24 cellular contexts compared by ENCODE assay signal in the genomic region with DNA sequence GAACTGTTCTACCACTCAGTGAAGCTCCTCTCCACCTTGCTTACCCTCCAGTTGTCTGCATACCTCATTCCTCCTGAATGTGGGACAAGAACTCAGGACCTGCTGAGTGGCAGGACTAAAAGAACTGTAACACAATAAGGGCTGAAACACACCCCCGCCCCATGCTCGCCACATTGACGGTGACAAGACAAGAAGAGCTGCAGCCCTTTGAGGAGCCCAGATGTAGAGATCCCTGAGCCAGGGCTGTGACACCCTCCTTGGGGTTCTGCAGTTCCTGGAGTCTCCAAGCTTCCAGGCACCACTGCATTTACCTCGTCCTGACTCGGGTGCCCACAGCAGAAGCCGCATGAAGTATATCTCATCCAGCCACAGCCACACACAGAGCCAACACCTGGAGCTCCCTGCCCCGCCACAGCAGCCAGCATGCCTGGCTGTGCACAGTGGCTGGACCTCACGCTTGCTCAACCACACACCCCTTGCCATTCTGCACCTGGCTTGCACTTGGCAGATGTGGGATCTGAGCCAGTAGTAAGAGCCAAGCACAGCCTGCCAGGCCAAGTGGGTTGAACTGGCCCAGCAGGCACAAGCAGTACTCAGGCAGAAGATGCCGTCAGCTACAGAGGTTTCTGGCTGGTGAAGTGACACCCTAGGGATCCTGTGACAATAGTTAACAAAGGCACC.
DNase-seq lines count a peak whose midpoint lies in the region; ATAC-seq, FAIRE-seq and TF ChIP-seq lines count a peak whose summit lies in the region.
"Had no signal": no experiment of that assay in that cellular context is flagged by ENCODE, and none has a peak within 500 bp of the region (broad histone marks: within the 10 kb centered on the region; RNA-seq: fewer than 3 reads in every experiment).

No MANE protein-coding gene starts in this region.

- H3K4me3 ChIP-seq in liver (ENCODE audit: low read depth in 1 of 3, low read length in 3 of 3) (no peak overlapping the region), HepG2 (replicated peaks in 1 of 3; ENCODE audit: insufficient read depth in 1 of 3, low read depth in 2 of 3, low read length in 3 of 3) (no peak overlapping the region), aorta (ENCODE audit: low read length in 2 of 2) (no peak overlapping the region)
- H3K4me3 ChIP-seq: gastroesophageal sphincter had no signal

- no peaks in the 10 kb centered on the region for H4K20me1 ChIP-seq in HepG2 (ENCODE audit: insufficient read depth, low read length)

- no peak for TF ChIP-seq CTCF in liver (IDR thresholded peaks at IDR 0.05; ENCODE audit: low read depth, low read length, missing input control)
- no peak for TF ChIP-seq CTCF in HepG2 (CRISPR knock-in tag; IDR thresholded peaks at IDR 0.05)
- no peak for TF ChIP-seq CTCF in neural crest cell (conservative IDR thresholded peaks at IDR 0.05)

- H3K27ac ChIP-seq in liver (ENCODE audit: low read depth in 1 of 2, low read length in 2 of 2) (no peak overlapping the region), HepG2 (ENCODE audit: extremely low read length, insufficient read depth, low read length) (no peak overlapping the region), aorta (ENCODE audit: low read depth in 1 of 2, low read length in 2 of 2) (no peak overlapping the region)
- H3K27ac ChIP-seq: C4-2B, epithelial cell of prostate, gastroesophageal sphincter had no signal

- no peak for FAIRE-seq in HepG2 (lab: Jason Lieb, UNC)
- FAIRE-seq: A204.1, astrocyte, small intestine, urothelium cell line had no signal

- H3K4me1 ChIP-seq in liver (ENCODE audit: control insufficient read depth in 4 of 4, insufficient read depth in 4 of 4, low read length in 3 of 4) (peaks cover 0 to 15% (median 9%) of the 10 kb centered on the region in 4 donors), HepG2 (ENCODE audit: insufficient read depth, low read length) (no peaks in the 10 kb centered on the region), aorta (ENCODE audit: control insufficient read depth in 1 of 2, insufficient read depth in 2 of 2, low read length in 2 of 2) (no peaks in the 10 kb centered on the region)
- H3K4me1 ChIP-seq: gastroesophageal sphincter had no signal

- peaks cover 0 to under 1% (median 0%) of the 10 kb centered on the region in 4 donors for H3K9me3 ChIP-seq in liver (ENCODE audit: control insufficient read depth in 4 of 4, low read length in 3 of 4)
- no peaks in the 10 kb centered on the region for H3K9me3 ChIP-seq in HepG2 (ENCODE audit: low read length)
- H3K9me3 ChIP-seq in aorta (ENCODE audit: control insufficient read depth, low read length) = no peaks in the 10 kb centered on the region

- H3K4me1 Mint-ChIP-seq in neural crest cell = peaks cover 7% of the 10 kb centered on the region
- H3K4me1 Mint-ChIP-seq: activated CD8-positive, alpha-beta memory T cell treated with anti-CD3 and anti-CD28 coated beads, Interleukin-2, amount 10 ng/mL, durations not matched to agents 7 days and 5 days; mesothelial cell of epicardium; stimulated activated naive B cell treated with anti-CD40 and anti-IgM and Interleukin-4, amounts not matched to agents 10 μg/mL and 1 μg/mL and 100 μg/mL, for 72 hours had no signal

- ATAC-seq in HepG2 (no peak), aorta (ENCODE audit: low FRiP score) (peak; percentile 60)
- ATAC-seq: activated CD4-positive, CD25-positive, alpha-beta regulatory T cell treated with anti-CD3 and anti-CD28 coated beads, Interleukin-2, amount 50 U/mL, for 24 hours; activated CD8-positive, alpha-beta memory T cell treated with anti-CD3 and anti-CD28 coated beads, Interleukin-2, amount 10 ng/mL, durations not matched to agents 7 days and 5 days; gastroesophageal sphincter had no signal

- WGBS in liver = 65% methylated on average over 9 of the region's 9 CpGs
- 0% methylated on average over 3 of the region's 9 CpGs for WGBS in HepG2 (ENCODE audit: low lambda C conversion rate)
- 52 to 54% methylated on average over 9 of the region's 9 CpGs for WGBS in aorta, 2 donors

- BruUV-seq in HepG2 (replicated peaks; lab: Mats Ljungman, UMichigan) = no TSS peak

- POLR2A ChIA-PET in HepG2 (lab: Yijun Ruan, JAX) = no interaction called here

- no peak for TF ChIP-seq RAD21 in liver (IDR thresholded peaks at IDR 0.05)
- TF ChIP-seq RAD21 in HepG2 (CRISPR knock-in tag; IDR thresholded peaks at IDR 0.05) = no peak

- no peak overlapping the region for H3K4me2 ChIP-seq in HepG2 (ENCODE audit: low read depth, low read length)

- H3K36me3 ChIP-seq in liver (ENCODE audit: control insufficient read depth in 4 of 4, insufficient read depth in 3 of 4, low read depth in 1 of 4, low read length in 3 of 4) (no peaks in the 10 kb centered on the region), HepG2 (replicated peaks in 1 of 2; ENCODE audit: control insufficient read depth in 1 of 2, insufficient read depth in 2 of 2, low read length in 2 of 2) (no peaks in the 10 kb centered on the region), aorta (ENCODE audit: control insufficient read depth in 1 of 2, insufficient read depth in 2 of 2, low read length in 1 of 2) (no peaks in the 10 kb centered on the region)

- no peaks in the 10 kb centered on the region for H3K79me2 ChIP-seq in HepG2 (ENCODE audit: insufficient read depth, low read length)

- peaks cover 6% of the 10 kb centered on the region for H3K9me3 Mint-ChIP-seq in neural crest cell

- H3K36me3 Mint-ChIP-seq in neural crest cell (ENCODE audit: low read depth) = peaks cover 11% of the 10 kb centered on the region
- H3K36me3 Mint-ChIP-seq: activated CD8-positive, alpha-beta memory T cell treated with anti-CD3 and anti-CD28 coated beads, Interleukin-2, amount 10 ng/mL, durations not matched to agents 7 days and 5 days; stimulated activated naive B cell treated with anti-CD40 and anti-IgM and Interleukin-4, amounts not matched to agents 10 μg/mL and 1 μg/mL and 100 μg/mL, for 72 hours had no signal

- H3K27me3 ChIP-seq in liver (ENCODE audit: control insufficient read depth in 4 of 4, insufficient read depth in 4 of 4, low read length in 3 of 4) = no peaks in the 10 kb centered on the region
- no peaks in the 10 kb centered on the region for H3K27me3 ChIP-seq in HepG2 (ENCODE audit: control insufficient read depth in 1 of 2, insufficient read depth in 2 of 2, low read length in 2 of 2)
- no peaks in the 10 kb centered on the region for H3K27me3 ChIP-seq in aorta (ENCODE audit: control insufficient read depth in 1 of 2, insufficient read depth in 2 of 2, low read length in 1 of 2)
- H3K27me3 ChIP-seq: gastroesophageal sphincter had no signal

- H3K4me3 Mint-ChIP-seq in neural crest cell = no peak overlapping the region
- H3K4me3 Mint-ChIP-seq: activated CD8-positive, alpha-beta memory T cell treated with anti-CD3 and anti-CD28 coated beads, Interleukin-2, amount 10 ng/mL, durations not matched to agents 7 days and 5 days; mesothelial cell of epicardium; stimulated activated naive B cell treated with anti-CD40 and anti-IgM and Interleukin-4, amounts not matched to agents 10 μg/mL and 1 μg/mL and 100 μg/mL, for 72 hours had no signal

- H3K9ac ChIP-seq in liver (ENCODE audit: low read depth in 1 of 2, low read length in 2 of 2) (no peak overlapping the region), HepG2 (ENCODE audit: insufficient read depth, low read depth, low read length) (no peak overlapping the region)

- in situ Hi-C loops in HepG2 (cut with HindIII; ENCODE audit: extremely low pct_ligation_motif_present, low pct_unique_long_range_greater_than_20kb) = no loop called here

- H2AFZ ChIP-seq in HepG2 (ENCODE audit: low read length) = no peak overlapping the region

- DNase-seq in HepG2 (ENCODE audit: low spot score) (no peak), cardiac septum (ENCODE audit: low spot score) (peak; percentile 78), neural crest cell (ENCODE audit: low read depth, low spot score) (no peak), aorta (peak; percentile 48 to 72), NCI-H146 (lab: John Stamatoyannopoulos, UW) (no peak), NCI-H524 (lab: John Stamatoyannopoulos, UW) (no peak)
- DNase-seq in activated CD4-positive, alpha-beta T cell treated with anti-CD3 and anti-CD28 coated beads, Interleukin-2, amount 50 U/mL, for 4 hours = no peak
- DNase-seq: activated CD8-positive, alpha-beta memory T cell treated with anti-CD3 and anti-CD28 coated beads, Interleukin-2, amount 10 ng/mL, durations not matched to agents 7 days and 5 days; activated gamma-delta T cell treated with Interleukin-2 at 50 U/mL for 16 hours; cortex of kidney; DMS79; IMR-90; NCI-H226; small intestine; stimulated activated naive B cell treated with anti-CD40 and anti-IgM and Interleukin-4, amounts not matched to agents 10 μg/mL and 1 μg/mL and 100 μg/mL, for 72 hours had no signal

- no peaks in the 10 kb centered on the region for H3K27me3 Mint-ChIP-seq in neural crest cell (ENCODE audit: low read depth)
- H3K27me3 Mint-ChIP-seq: activated CD8-positive, alpha-beta memory T cell treated with anti-CD3 and anti-CD28 coated beads, Interleukin-2, amount 10 ng/mL, durations not matched to agents 7 days and 5 days; stimulated activated naive B cell treated with anti-CD40 and anti-IgM and Interleukin-4, amounts not matched to agents 10 μg/mL and 1 μg/mL and 100 μg/mL, for 72 hours had no signal

- TF ChIP-seq EP300 in HepG2 (IDR thresholded peaks at IDR 0.05; ENCODE audit: low read depth in 2 of 2, low read length in 2 of 2) = no peak
- TF ChIP-seq EP300 in HepG2 (CRISPR knock-in tag; IDR thresholded peaks at IDR 0.05; ENCODE audit: borderline replicate concordance) = no peak

- intact Hi-C loops in HepG2 (cut with micrococcal nuclease; ENCODE audit: unreplicated experiment) (no loop called here), cardiac septum (cut with DNase I) (no loop called here), aorta (cut with DNase I) (no loop called here)

- no peak for TF ChIP-seq POLR2A in HepG2 (IDR thresholded peaks at IDR 0.05; ENCODE audit: insufficient read depth in 1 of 2, low read depth in 2 of 2, low read length in 2 of 2)

- peak overlapping the region; percentile 89 for H3K27ac Mint-ChIP-seq in neural crest cell (ENCODE audit: unreplicated experiment)
- H3K27ac Mint-ChIP-seq: activated CD8-positive, alpha-beta memory T cell treated with anti-CD3 and anti-CD28 coated beads, Interleukin-2, amount 10 ng/mL, durations not matched to agents 7 days and 5 days; mesothelial cell of epicardium; stimulated activated naive B cell treated with anti-CD40 and anti-IgM and Interleukin-4, amounts not matched to agents 10 μg/mL and 1 μg/mL and 100 μg/mL, for 72 hours had no signal

- CTCF ChIA-PET in HepG2 (lab: Yijun Ruan, JAX; ENCODE audit: low intra/inter-chr PET ratio, low total read pairs) = no interaction called here

TF ChIP-seq in liver, 16 proteins besides CTCF, POLR2A, EP300 and RAD21 (continues in another document):
- TF ChIP-seq RXRA (IDR thresholded peaks at IDR 0.05) = peak in 1 of 2 donors; percentile 39

TF ChIP-seq in HepG2, 621 proteins besides CTCF, POLR2A, EP300 and RAD21 (continues in another document):
- TF ChIP-seq ZNF180 (CRISPR knock-in tag; IDR thresholded peaks at IDR 0.05; ENCODE audit: borderline replicate concordance, low read depth) (no peak), ZNF605 (CRISPR knock-in tag; IDR thresholded peaks at IDR 0.05) (no peak), CCAR2 (optimal IDR thresholded peaks at IDR 0.05; ENCODE audit: low read depth, low read length) (no peak)

Comparison
In these comparisons a context has a peak if more than half of its experiments do, and no peak if none do; other contexts are left out.
1. DNase-seq: peak in cardiac septum (single experiment) and aorta (2 of 2); none in HepG2 (single experiment), neural crest cell (single experiment), NCI-H146 (single experiment), NCI-H524 (0 of 2) and activated CD4-positive, alpha-beta T cell treated with anti-CD3 and anti-CD28 coated beads, Interleukin-2, amount 50 U/mL, for 4 hours (0 of 2).